In genomic region chr10:89337493-89337892, GRCh38 we compare ENCODE assay signal across 8 cellular contexts.
DNase-seq lines count a peak whose midpoint lies in the region; ATAC-seq and TF ChIP-seq lines count a peak whose summit lies in the region.
"Had no signal": no experiment of that assay in that cellular context is flagged by ENCODE, and none has a peak within 500 bp of the region (broad histone marks: within the 10 kb centered on the region; RNA-seq: fewer than 3 reads in every experiment).

No MANE protein-coding gene starts in this region.

- peak overlapping the region; percentile 36 for H3K27ac Mint-ChIP-seq in T-helper 2 cell treated with Interferon-gamma antibody and Interleukin-4, amounts not matched to agents 5 μg/mL and 100 μg/mL, for 36 hours
- peak overlapping the region; percentile 67 for H3K27ac Mint-ChIP-seq in central memory CD8-positive, alpha-beta T cell (ENCODE audit: low read depth)
- H3K27ac Mint-ChIP-seq: T-helper 1 cell treated with Interleukin-12 subunit alpha and Interleukin-12 subunit beta and Interleukin-4 antibody, amounts not matched to agents 30 μg/mL and 1 μg/mL, for 36 hours had no signal

- TF ChIP-seq CTCF in GM20000 (IDR thresholded peaks at IDR 0.05; ENCODE audit: extremely low read depth, missing control alignments): no peak

- H3K27me3 Mint-ChIP-seq in T-helper 2 cell treated with Interferon-gamma antibody and Interleukin-4, amounts not matched to agents 5 μg/mL and 100 μg/mL, for 36 hours (ENCODE audit: low read depth): peaks cover 61% of the 10 kb centered on the region
- peaks cover 12% of the 10 kb centered on the region for H3K27me3 Mint-ChIP-seq in central memory CD8-positive, alpha-beta T cell

- no peaks in the 10 kb centered on the region for H3K9me3 Mint-ChIP-seq in T-helper 2 cell treated with Interferon-gamma antibody and Interleukin-4, amounts not matched to agents 5 μg/mL and 100 μg/mL, for 36 hours
- no peaks in the 10 kb centered on the region for H3K9me3 Mint-ChIP-seq in central memory CD8-positive, alpha-beta T cell
- H3K9me3 Mint-ChIP-seq: T-helper 1 cell treated with Interleukin-12 subunit alpha and Interleukin-12 subunit beta and Interleukin-4 antibody, amounts not matched to agents 30 μg/mL and 1 μg/mL, for 36 hours had no signal

- ATAC-seq in central memory CD8-positive, alpha-beta T cell (replicated peaks; ENCODE audit: extremely low read depth, poor library complexity, severe bottlenecking): no peak
- ATAC-seq in HG03108 (IDR thresholded peaks at IDR 0.05; ENCODE audit: unreplicated experiment) (no peak), GM18498 (IDR thresholded peaks at IDR 0.05; ENCODE audit: unreplicated experiment) (no peak)

- peaks cover 39% of the 10 kb centered on the region for H3K4me1 Mint-ChIP-seq in T-helper 2 cell treated with Interferon-gamma antibody and Interleukin-4, amounts not matched to agents 5 μg/mL and 100 μg/mL, for 36 hours (ENCODE audit: low read depth)
- H3K4me1 Mint-ChIP-seq in central memory CD8-positive, alpha-beta T cell: peaks cover 44% of the 10 kb centered on the region

- no peak overlapping the region for H3K4me3 Mint-ChIP-seq in T-helper 2 cell treated with Interferon-gamma antibody and Interleukin-4, amounts not matched to agents 5 μg/mL and 100 μg/mL, for 36 hours
- no peak overlapping the region for H3K4me3 Mint-ChIP-seq in central memory CD8-positive, alpha-beta T cell
- H3K4me3 Mint-ChIP-seq: T-helper 1 cell treated with Interleukin-12 subunit alpha and Interleukin-12 subunit beta and Interleukin-4 antibody, amounts not matched to agents 30 μg/mL and 1 μg/mL, for 36 hours had no signal

- peak; percentile 15 for DNase-seq in GM20000 (ENCODE audit: low spot score)
- peak; percentile 45 for DNase-seq in T-helper 2 cell treated with Interferon-gamma antibody and Interleukin-4, amounts not matched to agents 5 μg/mL and 100 μg/mL, for 36 hours (ENCODE audit: low spot score)
- DNase-seq in central memory CD8-positive, alpha-beta T cell (ENCODE audit: low spot score in 2 of 2): no peak
- DNase-seq in stimulated activated CD4-positive, alpha-beta T cell treated with anti-CD3 and anti-CD28 coated beads, Interleukin-2, amount 100 ng/mL, for 24 hours: peak; percentile 35 to 37
- no peak for DNase-seq in AG08396 (ENCODE audit: low spot score)

- H3K36me3 Mint-ChIP-seq in T-helper 2 cell treated with Interferon-gamma antibody and Interleukin-4, amounts not matched to agents 5 μg/mL and 100 μg/mL, for 36 hours (ENCODE audit: low read depth): peaks cover 24% of the 10 kb centered on the region
- H3K36me3 Mint-ChIP-seq in central memory CD8-positive, alpha-beta T cell (ENCODE audit: insufficient read depth): peaks cover 28% of the 10 kb centered on the region

Comparison
In these comparisons a context has a peak if more than half of its experiments do, and no peak if none do; other contexts are left out.
1. DNase-seq: peak in GM20000 (single experiment), T-helper 2 cell treated with Interferon-gamma antibody and Interleukin-4, amounts not matched to agents 5 μg/mL and 100 μg/mL, for 36 hours (single experiment) and stimulated activated CD4-positive, alpha-beta T cell treated with anti-CD3 and anti-CD28 coated beads, Interleukin-2, amount 100 ng/mL, for 24 hours (2 of 2); none in central memory CD8-positive, alpha-beta T cell (0 of 2) and AG08396 (single experiment).